ENCODE assay signal across 26 cellular contexts in the genomic region with DNA sequence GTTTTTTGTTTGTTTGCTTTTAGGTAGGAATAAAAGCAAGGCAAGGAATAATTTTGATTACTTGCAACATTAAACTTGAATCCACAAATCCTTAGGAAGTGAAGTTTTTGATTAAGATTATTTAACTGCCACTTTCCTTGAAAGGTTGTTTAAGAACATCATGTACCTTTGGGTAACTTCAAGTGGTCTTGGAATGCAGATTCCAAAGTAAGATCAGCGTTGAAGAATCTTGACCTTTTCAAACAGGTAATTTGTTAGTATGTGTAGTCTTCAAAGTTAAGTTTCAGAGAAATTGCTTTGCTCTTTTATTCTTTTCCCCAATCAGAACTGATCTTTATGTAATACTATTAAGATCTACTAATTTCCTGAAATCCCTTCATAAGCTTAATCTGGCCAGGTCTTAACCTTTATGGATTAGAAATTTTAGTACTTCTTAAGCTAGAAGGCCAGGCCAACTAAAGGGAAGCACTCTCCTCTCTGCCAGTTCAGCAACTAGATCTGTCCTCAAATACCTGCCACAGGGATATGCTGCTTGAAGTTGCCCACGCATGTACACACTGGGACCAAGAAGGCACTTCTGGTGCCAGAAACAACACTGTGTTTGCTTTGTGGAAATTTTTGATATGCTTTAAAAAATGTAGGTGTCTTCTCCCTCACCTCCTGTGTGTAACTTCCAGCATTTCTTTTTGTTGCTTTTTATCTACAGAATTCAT. TPM values are rescaled to one million over a fixed set of nuclear protein-coding genes. Genes with fewer than 3 reads are reported as not detected.
"Had no signal": no experiment of that assay in that cellular context is flagged by ENCODE, and none has a peak within 500 bp of the region (broad histone marks: within the 10 kb centered on the region; RNA-seq: fewer than 3 reads in every experiment).

No MANE protein-coding gene starts in this region.

- H3K4me1 ChIP-seq: heart left ventricle, left ventricle myocardium inferior, right atrium auricular region, right lobe of liver, vagina had no signal

- H3K36me3 ChIP-seq: heart left ventricle, left ventricle myocardium inferior, ovary, right atrium auricular region, right lobe of liver, vagina had no signal

- H3K9me3 Mint-ChIP-seq: mesothelial cell of epicardium; natural killer cell treated with Interleukin-12 subunit alpha and Interleukin-12 subunit beta and Interleukin-15 and Interleukin-18, amount 100 ng/mL, for 72 hours; stimulated activated memory B cell treated with anti-CD40 and anti-IgM and Interleukin-4, amounts not matched to agents 10 μg/mL and 1 μg/mL and 100 μg/mL, for 72 hours; stimulated activated naive CD8-positive, alpha-beta T cell treated with anti-CD3 and anti-CD28 coated beads, Interleukin-15, amount 100 ng/mL, for 72 hours had no signal

- H3K36me3 Mint-ChIP-seq: immature natural killer cell; natural killer cell treated with Interleukin-12 subunit alpha and Interleukin-12 subunit beta and Interleukin-15 and Interleukin-18, amount 100 ng/mL, for 72 hours; stimulated activated memory B cell treated with anti-CD40 and anti-IgM and Interleukin-4, amounts not matched to agents 10 μg/mL and 1 μg/mL and 100 μg/mL, for 72 hours had no signal

- DNase-seq: heart left ventricle; hypothalamus; immature natural killer cell; kidney; left colon; left ventricle myocardium inferior; mesendoderm; naive thymus-derived CD4-positive, alpha-beta T cell; ovary; right lobe of liver; stimulated activated CD4-positive, alpha-beta T cell treated with anti-CD3 and anti-CD28 coated beads, Interleukin-1b, Interleukin-23, amount 100 ng/mL, for 48 hours; stimulated activated CD4-positive, alpha-beta T cell treated with anti-CD3 and anti-CD28 coated beads, Interleukin-2, amount 100 ng/mL, for 48 hours; stimulated activated CD4-positive, alpha-beta T cell treated with anti-CD3 and anti-CD28 coated beads, Interleukin-4, amount 100 ng/mL, for 4 hours; stimulated activated CD8-positive, alpha-beta memory T cell treated with anti-CD3 and anti-CD28 coated beads, Interleukin-4, amount 100 ng/mL, for 48 hours; stimulated activated naive CD4-positive, alpha-beta T cell treated with Interleukin-2 at 50 U/mL for 16 hours; stimulated activated naive CD8-positive, alpha-beta T cell treated with anti-CD3 and anti-CD28 coated beads, Interleukin-15, amount 100 ng/mL, for 72 hours; substantia nigra; trophoblast cell had no signal

- H3K4me1 Mint-ChIP-seq: immature natural killer cell; stimulated activated memory B cell treated with anti-CD40 and anti-IgM and Interleukin-4, amounts not matched to agents 10 μg/mL and 1 μg/mL and 100 μg/mL, for 72 hours; stimulated activated naive CD8-positive, alpha-beta T cell treated with anti-CD3 and anti-CD28 coated beads, Interleukin-15, amount 100 ng/mL, for 72 hours had no signal

- H3K4me2 ChIP-seq: smooth muscle cell had no signal

- H3K4me3 Mint-ChIP-seq: immature natural killer cell; mesothelial cell of epicardium; naive thymus-derived CD4-positive, alpha-beta T cell; natural killer cell treated with Interleukin-12 subunit alpha and Interleukin-12 subunit beta and Interleukin-15 and Interleukin-18, amount 100 ng/mL, for 72 hours; stimulated activated memory B cell treated with anti-CD40 and anti-IgM and Interleukin-4, amounts not matched to agents 10 μg/mL and 1 μg/mL and 100 μg/mL, for 72 hours; stimulated activated naive CD8-positive, alpha-beta T cell treated with anti-CD3 and anti-CD28 coated beads, Interleukin-15, amount 100 ng/mL, for 72 hours had no signal

- H3K4me3 ChIP-seq: heart left ventricle, left ventricle myocardium inferior, ovary, right atrium auricular region, right lobe of liver, smooth muscle cell, vagina had no signal

- H3K27ac Mint-ChIP-seq: immature natural killer cell; mesothelial cell of epicardium; naive thymus-derived CD4-positive, alpha-beta T cell; natural killer cell treated with Interleukin-12 subunit alpha and Interleukin-12 subunit beta and Interleukin-15 and Interleukin-18, amount 100 ng/mL, for 72 hours; progenitor cell of endocrine pancreas; stimulated activated memory B cell treated with anti-CD40 and anti-IgM and Interleukin-4, amounts not matched to agents 10 μg/mL and 1 μg/mL and 100 μg/mL, for 72 hours had no signal

- H3K27me3 ChIP-seq: heart left ventricle, ovary, right atrium auricular region, right lobe of liver, vagina had no signal

- H3K27ac ChIP-seq: heart left ventricle, left ventricle myocardium inferior, ovary, right atrium auricular region, right lobe of liver, vagina had no signal

- ATAC-seq: heart left ventricle; left colon; naive thymus-derived CD4-positive, alpha-beta T cell; natural killer cell treated with Interleukin-12 subunit alpha and Interleukin-12 subunit beta and Interleukin-15 and Interleukin-18, amount 100 ng/mL, for 72 hours; right lobe of liver; stimulated activated memory B cell treated with anti-CD40 and anti-IgM and Interleukin-4, amounts not matched to agents 10 μg/mL and 1 μg/mL and 100 μg/mL, for 72 hours; stimulated activated naive CD8-positive, alpha-beta T cell treated with anti-CD3 and anti-CD28 coated beads, Interleukin-15, amount 100 ng/mL, for 72 hours had no signal

- H3K9me3 ChIP-seq: heart left ventricle, left ventricle myocardium inferior, ovary, right atrium auricular region, right lobe of liver, vagina had no signal

RNA-seq across cellular contexts. Expression of gene NPNT, which starts 7.4 kb away (rescaled TPM):
- total RNA-seq: mononuclear cell; naive thymus-derived CD4-positive, alpha-beta T cell; natural killer cell treated with Interleukin-12 subunit alpha and Interleukin-12 subunit beta and Interleukin-15 and Interleukin-18, amount 100 ng/mL, for 72 hours had no signal
- polyA plus RNA-seq: immature natural killer cell; naive thymus-derived CD4-positive, alpha-beta T cell had no signal
